Comparison of ENCODE assay signal across 10 cellular contexts in the genomic region with DNA sequence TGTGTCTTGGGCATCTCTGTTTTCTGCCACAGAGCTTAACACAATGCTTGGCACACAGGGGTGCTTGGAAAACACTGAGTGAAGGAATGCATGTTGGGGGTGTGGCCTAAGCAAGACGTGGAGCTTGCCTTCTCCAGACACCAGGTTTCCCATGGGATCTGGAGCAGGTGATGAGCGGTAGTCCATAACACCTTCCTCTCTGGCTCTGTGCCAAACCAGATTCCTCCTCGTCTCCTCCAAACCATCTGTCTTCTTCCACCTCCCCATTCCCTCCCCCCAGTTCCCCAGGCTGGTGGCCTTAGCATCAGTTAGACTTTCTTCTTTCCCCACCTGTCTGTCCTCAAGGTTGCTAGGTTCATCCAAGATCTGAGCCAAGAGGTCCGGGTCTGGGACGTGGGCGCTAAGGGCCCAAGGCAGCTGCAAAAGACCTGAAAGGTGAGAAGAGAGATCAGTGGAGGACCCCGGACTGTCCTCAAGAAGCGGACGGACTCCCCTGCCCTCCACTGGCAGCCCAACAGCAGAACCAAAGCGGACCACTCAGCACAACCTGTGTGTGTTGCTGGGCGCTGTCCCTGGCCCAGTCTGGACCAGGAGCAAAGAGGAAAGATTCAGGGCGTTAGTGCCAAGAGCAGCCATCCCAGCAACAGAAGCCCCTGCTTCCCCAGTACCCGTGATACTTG. TPM values are rescaled to one million over a fixed set of nuclear protein-coding genes. Genes with fewer than 3 reads are reported as not detected.
DNase-seq lines count a peak whose midpoint lies in the region; ATAC-seq and TF ChIP-seq lines count a peak whose summit lies in the region.
"Had no signal": no experiment of that assay in that cellular context is flagged by ENCODE, and none has a peak within 500 bp of the region (broad histone marks: within the 10 kb centered on the region; RNA-seq: fewer than 3 reads in every experiment).

No MANE protein-coding gene starts in this region.

- POLR2A ChIA-PET in T-cell (lab: Charles Lee) = no interaction called here

- DNase-seq in activated naive CD4-positive, alpha-beta T cell treated with anti-CD3 and anti-CD28 coated beads for 36 hours = no peak
- no peak for DNase-seq in activated naive CD4-positive, alpha-beta T cell (lab: John Stamatoyannopoulos, UW)
- no peak for DNase-seq in T-cell
- DNase-seq in hepatocyte (ENCODE audit: low spot score) = no peak
- DNase-seq in midbrain (lab: John Stamatoyannopoulos, UW) = no peak
- DNase-seq in HuH-7 (ENCODE audit: low spot score) = no peak
- DNase-seq: left ventricle myocardium inferior, SHP77 treated with DMSO at 0.1 percent for 48 hours had no signal

- H3K27ac ChIP-seq in hepatocyte = no peak overlapping the region
- H3K27ac ChIP-seq: left ventricle myocardium inferior had no signal

- intact Hi-C loops in activated naive CD4-positive, alpha-beta T cell treated with anti-CD3 and anti-CD28 coated beads for 36 hours (cut with micrococcal nuclease) = loop anchor here (1.0 to 2.0 kb wide), 4 partner anchors 42 to 193 kb away; partner anchors contain the start of gene PSMD1

- H4K20me1 ChIP-seq in hepatocyte (ENCODE audit: insufficient read depth, poor library complexity, severe bottlenecking) = peaks cover 4% of the 10 kb centered on the region

- peak overlapping the region; percentile 82 for H3K4me3 Mint-ChIP-seq in activated naive CD4-positive, alpha-beta T cell treated with anti-CD3 and anti-CD28 coated beads for 36 hours
- peak overlapping the region; percentile 77 to 86 (median 82) for H3K4me3 Mint-ChIP-seq in T-cell
- peak overlapping the region; percentile 87 for H3K4me3 Mint-ChIP-seq in stimulated activated memory B cell treated with anti-CD40 and anti-IgM and Interleukin-4, amounts not matched to agents 10 μg/mL and 1 μg/mL and 100 μg/mL, for 72 hours

- no peaks in the 10 kb centered on the region for H3K9me3 Mint-ChIP-seq in activated naive CD4-positive, alpha-beta T cell treated with anti-CD3 and anti-CD28 coated beads for 36 hours
- H3K9me3 Mint-ChIP-seq in T-cell = no peaks in the 10 kb centered on the region
- H3K9me3 Mint-ChIP-seq in stimulated activated memory B cell treated with anti-CD40 and anti-IgM and Interleukin-4, amounts not matched to agents 10 μg/mL and 1 μg/mL and 100 μg/mL, for 72 hours = no peaks in the 10 kb centered on the region

- no peak overlapping the region for H2AFZ ChIP-seq in hepatocyte

- H3K79me2 ChIP-seq in hepatocyte = peaks cover 37% of the 10 kb centered on the region

- H3K27ac Mint-ChIP-seq in activated naive CD4-positive, alpha-beta T cell treated with anti-CD3 and anti-CD28 coated beads for 36 hours = no peak overlapping the region
- no peak overlapping the region for H3K27ac Mint-ChIP-seq in T-cell
- peak overlapping the region; percentile 68 for H3K27ac Mint-ChIP-seq in stimulated activated memory B cell treated with anti-CD40 and anti-IgM and Interleukin-4, amounts not matched to agents 10 μg/mL and 1 μg/mL and 100 μg/mL, for 72 hours

- ATAC-seq in T-cell (replicated peaks in 1 of 4) (no peak), GM18517 (IDR thresholded peaks at IDR 0.05; ENCODE audit: unreplicated experiment) (no peak)
- no peak for ATAC-seq in stimulated activated memory B cell treated with anti-CD40 and anti-IgM and Interleukin-4, amounts not matched to agents 10 μg/mL and 1 μg/mL and 100 μg/mL, for 72 hours

- H3K27me3 Mint-ChIP-seq in activated naive CD4-positive, alpha-beta T cell treated with anti-CD3 and anti-CD28 coated beads for 36 hours (ENCODE audit: low read depth) = peaks cover 4% of the 10 kb centered on the region
- peaks cover 0 to 6% of the 10 kb centered on the region in 2 donors for H3K27me3 Mint-ChIP-seq in T-cell
- H3K27me3 Mint-ChIP-seq in stimulated activated memory B cell treated with anti-CD40 and anti-IgM and Interleukin-4, amounts not matched to agents 10 μg/mL and 1 μg/mL and 100 μg/mL, for 72 hours = peaks cover 9% of the 10 kb centered on the region

- WGBS in hepatocyte (ENCODE audit: low lambda C conversion rate, missing lambda C conversion rate) = 78% methylated on average over 13 of the region's 13 CpGs

- peaks cover 25% of the 10 kb centered on the region for H3K4me1 ChIP-seq in hepatocyte (ENCODE audit: insufficient read depth)

- no peak overlapping the region for H3K4me3 ChIP-seq in hepatocyte

- H3K27me3 ChIP-seq in hepatocyte = no peaks in the 10 kb centered on the region

- CTCF ChIA-PET in activated naive CD4-positive, alpha-beta T cell treated with anti-CD3 and anti-CD28 coated beads for 36 hours (lab: Charles Lee) = interaction anchor here (0.8 to 3.5 kb wide), 7 partner anchors 11 to 190 kb away, joined by 3 to 19 read pairs (median 4); no protein-coding TSS in a partner anchor
- CTCF ChIA-PET in T-cell (lab: Charles Lee) = interaction anchor here in 1 of 2 donors (0.7 to 1.4 kb wide), 2 partner anchors 15 to 42 kb away, joined by 3 to 6 read pairs; no protein-coding TSS in a partner anchor

- no peaks in the 10 kb centered on the region for H3K9me2 ChIP-seq in hepatocyte (replicated peaks; ENCODE audit: insufficient read depth)

- peaks cover 45% of the 10 kb centered on the region for H3K4me1 Mint-ChIP-seq in activated naive CD4-positive, alpha-beta T cell treated with anti-CD3 and anti-CD28 coated beads for 36 hours (ENCODE audit: low read depth)
- H3K4me1 Mint-ChIP-seq in T-cell = peaks cover 34 to 48% (median 39%) of the 10 kb centered on the region in 3 donors
- peaks cover 58% of the 10 kb centered on the region for H3K4me1 Mint-ChIP-seq in stimulated activated memory B cell treated with anti-CD40 and anti-IgM and Interleukin-4, amounts not matched to agents 10 μg/mL and 1 μg/mL and 100 μg/mL, for 72 hours

- no peaks in the 10 kb centered on the region for H3K9me3 ChIP-seq in hepatocyte (ENCODE audit: low read depth)

- H3K36me3 Mint-ChIP-seq in activated naive CD4-positive, alpha-beta T cell treated with anti-CD3 and anti-CD28 coated beads for 36 hours (ENCODE audit: low read depth) = no peaks in the 10 kb centered on the region
- no peaks in the 10 kb centered on the region for H3K36me3 Mint-ChIP-seq in T-cell
- no peaks in the 10 kb centered on the region for H3K36me3 Mint-ChIP-seq in stimulated activated memory B cell treated with anti-CD40 and anti-IgM and Interleukin-4, amounts not matched to agents 10 μg/mL and 1 μg/mL and 100 μg/mL, for 72 hours

- no peak for TF ChIP-seq CTCF in hepatocyte (IDR thresholded peaks at IDR 0.05; ENCODE audit: poor library complexity)

- H3K36me3 ChIP-seq in hepatocyte (replicated peaks; ENCODE audit: insufficient read depth, low read depth) = no peaks in the 10 kb centered on the region
- H3K36me3 ChIP-seq: left ventricle myocardium inferior had no signal

- H3K4me2 ChIP-seq in hepatocyte = peak overlapping the region; percentile 91

RNA-seq across cellular contexts. Expression of gene ITM2C, which starts 1.2 kb away (rescaled TPM):
- total RNA-seq in activated naive CD4-positive, alpha-beta T cell treated with anti-CD3 and anti-CD28 coated beads for 36 hours = 10 to 100 TPM; 13.0 to 13.6 TPM
- total RNA-seq in T-cell (10 to 100 TPM; 21.9 to 41.2 (median 34.8) TPM), hepatocyte (419 and 485 TPM in 2 replicates)
- 537 and 566 TPM in 2 replicates for polyA plus RNA-seq in hepatocyte
